30 cellular contexts compared by ENCODE assay signal in the genomic region with DNA sequence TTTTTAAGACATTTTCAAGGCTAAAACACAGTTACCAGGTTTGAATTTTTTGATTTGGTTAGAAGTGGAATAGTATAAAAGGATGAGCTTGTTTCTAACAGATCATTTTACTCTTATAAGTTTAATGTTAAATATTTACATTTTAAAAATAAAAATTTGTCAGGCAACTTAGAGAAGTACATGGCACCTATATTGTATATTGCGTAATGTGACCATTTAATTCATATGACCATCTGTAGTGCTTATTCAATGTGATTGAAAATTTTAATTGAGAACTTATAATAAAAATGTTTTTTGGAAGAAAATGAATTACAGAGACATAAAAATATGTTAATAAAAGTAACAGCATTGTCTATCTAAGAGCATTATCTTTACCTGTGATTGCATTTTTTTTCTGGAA.
"Had no signal": no experiment of that assay in that cellular context is flagged by ENCODE, and none has a peak within 500 bp of the region (broad histone marks: within the 10 kb centered on the region; RNA-seq: fewer than 3 reads in every experiment).

No MANE protein-coding gene starts in this region.

- H3K27me3 ChIP-seq: neutrophil, pancreas, right atrium auricular region, spleen, suprapubic skin, testis, tibial artery, transverse colon, upper lobe of right lung, vagina had no signal

- DNase-seq: naive thymus-derived CD8-positive, alpha-beta T cell; nephron progenitor cell; nucleus accumbens; pancreas; retina; spleen; stimulated activated CD4-positive, alpha-beta T cell treated with anti-CD3 and anti-CD28 coated beads, Interleukin-12 subunit alpha, Interleukin-12 subunit beta, amount 100 ng/mL, for 4 hours; stimulated activated CD4-positive, alpha-beta T cell treated with anti-CD3 and anti-CD28 coated beads, Interleukin-1b, Interleukin-23, amount 100 ng/mL, for 48 hours; stimulated activated CD4-positive, alpha-beta T cell treated with anti-CD3 and anti-CD28 coated beads, Interleukin-4, amount 100 ng/mL, for 1 hour; stimulated activated CD4-positive, alpha-beta T cell treated with anti-CD3 and anti-CD28 coated beads, Interleukin-4, amount 100 ng/mL, for 4 hours; stimulated activated CD8-positive, alpha-beta memory T cell treated with anti-CD3 and anti-CD28 coated beads, Interleukin-4, amount 100 ng/mL, for 48 hours; stimulated activated naive CD4-positive, alpha-beta T cell; stimulated activated naive CD8-positive, alpha-beta T cell treated with anti-CD3 and anti-CD28 coated beads, Interleukin-15, amount 100 ng/mL, for 72 hours; stimulated activated naive CD8-positive, alpha-beta T cell treated with anti-CD3 and anti-CD28 coated beads, Interleukin-15, Interleukin-2, amounts not matched to agents 100 U/mL and 50 U/mL, for 24 hours; substantia nigra; testis; tibial artery; transverse colon; upper lobe of right lung had no signal

- H3K9me3 ChIP-seq: neutrophil, pancreas, prostate gland, right atrium auricular region, spleen, suprapubic skin, testis, tibial artery, transverse colon, upper lobe of right lung, vagina had no signal

- H3K27ac ChIP-seq: neutrophil, pancreas, prostate gland, right atrium auricular region, skin epidermis, spleen, suprapubic skin, testis, tibial artery, transverse colon, upper lobe of right lung, vagina had no signal

- H3K4me2 ChIP-seq: smooth muscle cell had no signal

- H3K4me3 ChIP-seq: pancreas, prostate gland, right atrium auricular region, skin epidermis, smooth muscle cell, spleen, suprapubic skin, testis, tibial artery, transverse colon, upper lobe of right lung, vagina had no signal

- H3K36me3 ChIP-seq: neutrophil, pancreas, prostate gland, right atrium auricular region, spleen, suprapubic skin, tibial artery, transverse colon, upper lobe of right lung, vagina had no signal

- H3K4me1 ChIP-seq: pancreas, prostate gland, right atrium auricular region, spleen, suprapubic skin, testis, tibial artery, transverse colon, upper lobe of right lung, vagina had no signal

- FAIRE-seq: pancreas, urothelium cell line had no signal

- ATAC-seq: naive thymus-derived CD8-positive, alpha-beta T cell; natural killer cell treated with Interleukin-12 subunit alpha and Interleukin-12 subunit beta and Interleukin-15 and Interleukin-18, amount 100 ng/mL, for 72 hours; pancreas; sciatic nerve; stimulated activated memory B cell treated with anti-CD40 and anti-IgM and Interleukin-4, amounts not matched to agents 10 μg/mL and 1 μg/mL and 100 μg/mL, for 72 hours; stimulated activated naive CD8-positive, alpha-beta T cell treated with anti-CD3 and anti-CD28 coated beads, Interleukin-15, amount 100 ng/mL, for 72 hours; stimulated activated naive CD8-positive, alpha-beta T cell treated with anti-CD3 and anti-CD28 coated beads, Interleukin-15, Interleukin-2, amounts not matched to agents 100 U/mL and 50 U/mL, for 24 hours; upper lobe of right lung had no signal
